8 cellular contexts compared by ENCODE assay signal in genomic region chr16:89685916-89686315, GRCh38. TPM values are rescaled to one million over a fixed set of nuclear protein-coding genes. Genes with fewer than 3 reads are reported as not detected.
DNase-seq lines count a peak whose midpoint lies in the region; ATAC-seq and TF ChIP-seq lines count a peak whose summit lies in the region.

No MANE protein-coding gene starts in this region.

- H3K36me3 ChIP-seq in OCI-LY3 (replicated peaks; ENCODE audit: low read depth, low read length): peaks cover 30% of the 10 kb centered on the region
- peaks cover 19% of the 10 kb centered on the region for H3K36me3 ChIP-seq in skeletal muscle satellite cell (ENCODE audit: insufficient read depth, low read length)
- peaks cover 0 to 9% of the 10 kb centered on the region in 2 donors for H3K36me3 ChIP-seq in gastroesophageal sphincter

- peaks cover 6% of the 10 kb centered on the region for H3K9me3 ChIP-seq in OCI-LY3 (ENCODE audit: insufficient read depth, low read length)
- no peaks in the 10 kb centered on the region for H3K9me3 ChIP-seq in skeletal muscle satellite cell (replicated peaks; ENCODE audit: low read length)
- no peaks in the 10 kb centered on the region for H3K9me3 ChIP-seq in gastroesophageal sphincter

- H3K27me3 Mint-ChIP-seq in T-helper 2 cell treated with Interferon-gamma antibody and Interleukin-4, amounts not matched to agents 5 μg/mL and 100 μg/mL, for 36 hours (ENCODE audit: low read depth): no peaks in the 10 kb centered on the region

- no peak overlapping the region for H2AFZ ChIP-seq in OCI-LY3 (ENCODE audit: low read depth, low read length)

- H3K4me3 Mint-ChIP-seq in T-helper 2 cell treated with Interferon-gamma antibody and Interleukin-4, amounts not matched to agents 5 μg/mL and 100 μg/mL, for 36 hours: peak overlapping the region; percentile 44

- WGBS in gastroesophageal sphincter (ENCODE audit: low coverage in 1 of 2), 2 donors: no CpG with 5 or more reads among the region's 1 CpG

- no peak for TF ChIP-seq POLR2A in gastroesophageal sphincter (IDR thresholded peaks at IDR 0.05)

- TF ChIP-seq EP300 in gastroesophageal sphincter (IDR thresholded peaks at IDR 0.05): no peak

- H3K27ac Mint-ChIP-seq in T-helper 2 cell treated with Interferon-gamma antibody and Interleukin-4, amounts not matched to agents 5 μg/mL and 100 μg/mL, for 36 hours: no peak overlapping the region

- H3K9ac ChIP-seq in OCI-LY3 (ENCODE audit: low read length) (no peak overlapping the region), skeletal muscle satellite cell (ENCODE audit: low read depth, low read length) (no peak overlapping the region)

- no peaks in the 10 kb centered on the region for H3K9me3 Mint-ChIP-seq in T-helper 2 cell treated with Interferon-gamma antibody and Interleukin-4, amounts not matched to agents 5 μg/mL and 100 μg/mL, for 36 hours

- no peak for DNase-seq in T-helper 2 cell treated with Interferon-gamma antibody and Interleukin-4, amounts not matched to agents 5 μg/mL and 100 μg/mL, for 36 hours (ENCODE audit: low spot score)
- no peak for DNase-seq in T-helper 2 cell
- peak; percentile 13 for DNase-seq in epidermal melanocyte (ENCODE audit: insufficient read length, low spot score)
- DNase-seq in SW 1271 (lab: John Stamatoyannopoulos, UW): no peak
- DNase-seq in NCI-H510A (lab: John Stamatoyannopoulos, UW): no peak

- H3K36me3 Mint-ChIP-seq in T-helper 2 cell treated with Interferon-gamma antibody and Interleukin-4, amounts not matched to agents 5 μg/mL and 100 μg/mL, for 36 hours (ENCODE audit: low read depth): peaks cover 29% of the 10 kb centered on the region

- H3K27ac ChIP-seq in OCI-LY3 (ENCODE audit: low read length) (no peak overlapping the region), gastroesophageal sphincter (no peak overlapping the region)

- H4K20me1 ChIP-seq in OCI-LY3 (ENCODE audit: insufficient read depth, low read length): no peaks in the 10 kb centered on the region

- H3K4me1 Mint-ChIP-seq in T-helper 2 cell treated with Interferon-gamma antibody and Interleukin-4, amounts not matched to agents 5 μg/mL and 100 μg/mL, for 36 hours (ENCODE audit: low read depth): peaks cover 9% of the 10 kb centered on the region

- peak overlapping the region; percentile 91; the same call in 1 of the 2 replicates for H3K4me3 ChIP-seq in OCI-LY3 (ENCODE audit: low read length)
- H3K4me3 ChIP-seq in skeletal muscle satellite cell (ENCODE audit: low read length): no peak overlapping the region
- peak overlapping the region in 1 of 2 donors; percentile 90 for H3K4me3 ChIP-seq in gastroesophageal sphincter

- H3K27me3 ChIP-seq in OCI-LY3 (ENCODE audit: low read depth, low read length) (no peaks in the 10 kb centered on the region), skeletal muscle satellite cell (ENCODE audit: control insufficient read depth, insufficient read depth, low read length) (no peaks in the 10 kb centered on the region), gastroesophageal sphincter (no peaks in the 10 kb centered on the region)

- peaks cover 18% of the 10 kb centered on the region for H3K79me2 ChIP-seq in OCI-LY3 (ENCODE audit: low read length)

- no peak for TF ChIP-seq CTCF in OCI-LY3 (IDR thresholded peaks at IDR 0.05; ENCODE audit: low read depth, low read length)
- TF ChIP-seq CTCF in gastroesophageal sphincter (IDR thresholded peaks at IDR 0.05): no peak

- peaks cover 8% of the 10 kb centered on the region for H3K4me1 ChIP-seq in OCI-LY3 (ENCODE audit: low read length)
- H3K4me1 ChIP-seq in skeletal muscle satellite cell (ENCODE audit: control insufficient read depth, insufficient read depth, low read length): peaks cover 8% of the 10 kb centered on the region
- peaks cover 3 to 23% (median 8%) of the 10 kb centered on the region in 3 donors for H3K4me1 ChIP-seq in gastroesophageal sphincter

- ATAC-seq in gastroesophageal sphincter: no peak

- H3K4me2 ChIP-seq in OCI-LY3 (ENCODE audit: low read length) (peak overlapping the region; percentile 70; the same call in 1 of the 2 replicates), skeletal muscle satellite cell (ENCODE audit: low read length) (peak overlapping the region; percentile 99)

RNA-seq across cellular contexts. Expression of gene CDK10, which starts 0.6 kb away (rescaled TPM):
- total RNA-seq in skeletal muscle satellite cell (2012; rRNA removed): 25.8 and 27.4 TPM in 2 replicates
- 10 to 100 TPM; 24.1 to 44.0 (median 28.9) TPM for total RNA-seq in gastroesophageal sphincter

RNA-seq across cellular contexts. Expression of gene SPATA2L, which starts 15.6 kb away (rescaled TPM):
- 14.2 and 18.8 TPM in 2 replicates for total RNA-seq in skeletal muscle satellite cell (2012; rRNA removed)
- total RNA-seq in gastroesophageal sphincter: 10 to 100 TPM in 3 of 4 donors, 1 to 10 TPM in 1; 8.7 to 21.8 (median 13.2) TPM

RNA-seq across cellular contexts. Expression of gene SPATA33, which starts 28.3 kb away (rescaled TPM):
- 1.3 and 2.8 TPM in 2 replicates for total RNA-seq in skeletal muscle satellite cell (2012; rRNA removed)
- 1 to 10 TPM; 1.7 to 5.3 (median 3.2) TPM for total RNA-seq in gastroesophageal sphincter

RNA-seq across cellular contexts. Expression of gene CHMP1A, which starts 28.4 kb away (rescaled TPM):
- 107 and 111 TPM in 2 replicates for total RNA-seq in skeletal muscle satellite cell (2012; rRNA removed)
- total RNA-seq in gastroesophageal sphincter: 100 to 1,000 TPM in 1 of 4 donors, 10 to 100 TPM in 3; 54.5 to 101 (median 82.2) TPM

RNA-seq across cellular contexts. Expression of gene VPS9D1, which starts 34.8 kb away (rescaled TPM):
- 4.6 and 5.3 TPM in 2 replicates for total RNA-seq in skeletal muscle satellite cell (2012; rRNA removed)
- 10 to 100 TPM in 1 of 4 donors, 1 to 10 TPM in 3; 4.4 to 10.1 (median 7.3) TPM for total RNA-seq in gastroesophageal sphincter
